20 cellular contexts compared by ENCODE assay signal in the genomic region with DNA sequence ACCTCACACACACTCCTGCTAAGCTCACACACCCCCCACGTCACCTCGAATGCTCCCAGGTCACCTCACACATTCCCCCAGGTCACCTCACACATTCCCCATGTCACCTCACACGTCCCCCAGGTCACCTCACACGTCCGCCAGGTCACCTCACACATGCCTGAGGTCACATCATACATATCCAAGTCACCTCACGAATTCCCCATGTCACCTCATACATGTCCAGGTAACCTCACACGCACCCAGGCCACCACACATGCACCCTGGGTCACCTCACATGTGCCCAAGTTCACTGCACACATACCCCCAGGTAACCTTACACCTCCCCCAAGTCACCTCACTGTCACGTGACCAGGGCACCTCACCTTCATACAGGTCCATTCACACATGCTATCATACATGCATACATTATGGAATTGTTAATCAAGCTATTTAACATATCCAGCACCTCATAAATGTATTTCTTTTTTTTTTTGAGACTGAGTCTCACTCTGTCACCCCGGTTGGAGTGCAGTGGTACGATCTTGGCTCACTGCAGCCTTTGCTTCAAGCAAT.
"Had no signal": no experiment of that assay in that cellular context is flagged by ENCODE, and none has a peak within 500 bp of the region (broad histone marks: within the 10 kb centered on the region; RNA-seq: fewer than 3 reads in every experiment).

No MANE protein-coding gene starts in this region.

- H3K27ac ChIP-seq: coronary artery, heart left ventricle, neutrophil, right atrium auricular region, suprapubic skin, thyroid gland, upper lobe of left lung, uterus had no signal

- ATAC-seq: heart left ventricle; left colon; left ventricle myocardium superior; stimulated activated naive CD8-positive, alpha-beta T cell treated with anti-CD3 and anti-CD28 coated beads, Interleukin-15, Interleukin-2, amounts not matched to agents 100 U/mL and 50 U/mL, for 24 hours had no signal

- DNase-seq: effector CD4-positive, alpha-beta T cell; heart left ventricle; hippocampal formation; left colon; left ventricle myocardium superior; mesenchymal stem cell; midbrain; posterior cingulate gyrus; small intestine; stimulated activated CD4-positive, alpha-beta T cell treated with anti-CD3 and anti-CD28 coated beads, Interleukin-2, amount 100 ng/mL, for 48 hours; stimulated activated naive CD8-positive, alpha-beta T cell treated with anti-CD3 and anti-CD28 coated beads, Interleukin-15, Interleukin-2, amounts not matched to agents 100 U/mL and 50 U/mL, for 24 hours; thyroid gland; upper lobe of left lung; uterus had no signal

- H3K36me3 ChIP-seq: heart left ventricle, neutrophil, right atrium auricular region, suprapubic skin, thyroid gland, upper lobe of left lung, uterus had no signal

- H3K9me3 ChIP-seq: heart left ventricle, neutrophil, right atrium auricular region, suprapubic skin, thyroid gland, upper lobe of left lung, uterus had no signal

- FAIRE-seq: frontal cortex, small intestine had no signal

- H3K4me1 ChIP-seq: heart left ventricle, right atrium auricular region, suprapubic skin, thyroid gland, upper lobe of left lung, uterus had no signal

- H3K4me3 ChIP-seq: coronary artery, heart left ventricle, lung, right atrium auricular region, suprapubic skin, thyroid gland, upper lobe of left lung, uterus had no signal

- H3K27me3 ChIP-seq: right atrium auricular region, thyroid gland, upper lobe of left lung, uterus had no signal
